ENCODE assay signal across 8 cellular contexts in genomic region chr5:114362197-114362976, GRCh38. TPM values are rescaled to one million over a fixed set of nuclear protein-coding genes. Genes with fewer than 3 reads are reported as not detected.
A peak's percentile ranks its signal among the peaks of the same experiment; 100 is the strongest.
DNase-seq lines count a peak whose midpoint lies in the region; ATAC-seq and TF ChIP-seq lines count a peak whose summit lies in the region.

No MANE protein-coding gene starts in this region.

- no peak overlapping the region for H2AK5ac ChIP-seq in H9 (ENCODE audit: insufficient read length, low read length)

- no peak overlapping the region for H3K56ac ChIP-seq in H9 (ENCODE audit: insufficient read length, low read depth, low read length)

- peak overlapping the region; percentile 38 for H3K14ac ChIP-seq in H9 (ENCODE audit: insufficient read depth, low read length)

- H3K27me3 Mint-ChIP-seq in H9 (ENCODE audit: low read depth): peaks cover 7% of the 10 kb centered on the region

- no peak for TF ChIP-seq POLR2A in prostate gland (IDR thresholded peaks at IDR 0.05)

- TF ChIP-seq CTCF in H9 (conservative IDR thresholded peaks at IDR 0.05) (0 out of 3 replicates have a peak, but pooled peaks have one; percentile 14), PC-3 (conservative IDR thresholded peaks at IDR 0.05; ENCODE audit: low read depth, low read length) (no peak), foreskin keratinocyte (conservative IDR thresholded peaks at IDR 0.05) (peak; percentile 7), prostate gland (IDR thresholded peaks at IDR 0.05) (no peak)

- H3K4me1 ChIP-seq in H9 (ENCODE audit: insufficient read depth, low read length) (no peaks in the 10 kb centered on the region), PC-3 (ENCODE audit: insufficient read depth, low read length) (no peaks in the 10 kb centered on the region), foreskin keratinocyte (no peaks in the 10 kb centered on the region), prostate gland (replicated peaks) (no peaks in the 10 kb centered on the region)

- peaks cover 3 to 22% (median 9%) of the 10 kb centered on the region in 3 experiments; a peak in 5 of 7 replicates for H3K36me3 Mint-ChIP-seq in H9 (ENCODE audit: insufficient read depth in 1 of 3, low read depth in 3 of 3)

- DNase-seq in NCI-H1105 (lab: John Stamatoyannopoulos, UW): peak; percentile 47
- no peak for DNase-seq in NCI-H1105 treated with DMSO at 0.1 percent for 48 hours (lab: John Stamatoyannopoulos, UW)
- no peak for DNase-seq in H9
- no peak for DNase-seq in PC-3
- no peak for DNase-seq in foreskin keratinocyte
- no peak for DNase-seq in prostate gland (ENCODE audit: low spot score)
- no peak for DNase-seq in medulla oblongata (ENCODE audit: extremely low spot score)
- DNase-seq in DMS153 treated with DMSO at 0.1 percent for 48 hours (lab: John Stamatoyannopoulos, UW; ENCODE audit: unreplicated experiment): no peak

- H3K23me2 ChIP-seq in H9 (ENCODE audit: insufficient read length, low read depth, low read length, poor library complexity, severe bottlenecking): peaks cover 10% of the 10 kb centered on the region

- H3K9ac ChIP-seq in H9 (ENCODE audit: extremely low read depth, insufficient read length, low read length): no peak overlapping the region
- no peak overlapping the region for H3K9ac ChIP-seq in PC-3 (ENCODE audit: low read length)

- H2BK5ac ChIP-seq in H9 (ENCODE audit: insufficient read length, low read length): no peak overlapping the region

- H2AFZ ChIP-seq in H9 (ENCODE audit: low read length) (no peak overlapping the region), PC-3 (ENCODE audit: low read length) (no peak overlapping the region)

- peak overlapping the region; percentile 96 to 99 for H3K4me3 Mint-ChIP-seq in H9

- H3K9me3 ChIP-seq in H9 (ENCODE audit: control insufficient read depth, low read depth, low read length): no peaks in the 10 kb centered on the region
- no peaks in the 10 kb centered on the region for H3K9me3 ChIP-seq in PC-3 (ENCODE audit: low read length)
- no peaks in the 10 kb centered on the region for H3K9me3 ChIP-seq in prostate gland

- no peak overlapping the region for H2BK15ac ChIP-seq in H9 (ENCODE audit: low read depth, low read length)

- H3K23ac ChIP-seq in H9 (ENCODE audit: insufficient read length, low read depth, low read length): no peak overlapping the region

- no peak overlapping the region for H3K18ac ChIP-seq in H9 (ENCODE audit: insufficient read length, low read depth, low read length)

- H3K36me3 ChIP-seq in PC-3 (ENCODE audit: low read depth, low read length) (no peaks in the 10 kb centered on the region), prostate gland (no peaks in the 10 kb centered on the region)

- peak overlapping the region; percentile 99 to 100 (median 99) for H3K27ac Mint-ChIP-seq in H9

- H3K27me3 ChIP-seq in H9 (ENCODE audit: insufficient read depth, low read length) (no peaks in the 10 kb centered on the region), PC-3 (ENCODE audit: low read length) (peaks cover 56% of the 10 kb centered on the region), foreskin keratinocyte (peaks cover 81% of the 10 kb centered on the region), prostate gland (replicated peaks; ENCODE audit: insufficient read depth) (no peaks in the 10 kb centered on the region)

- H4K8ac ChIP-seq in H9 (replicated peaks; ENCODE audit: insufficient read length, low read depth, low read length): no peak overlapping the region

- no peak overlapping the region for H3K27ac ChIP-seq in H9 (ENCODE audit: insufficient read length, low read depth, low read length)
- no peak overlapping the region for H3K27ac ChIP-seq in PC-3 (ENCODE audit: low read length)
- no peak overlapping the region for H3K27ac ChIP-seq in foreskin keratinocyte
- peak overlapping the region; percentile 58 to 73 for H3K27ac ChIP-seq in prostate gland

- no peak overlapping the region for H2BK12ac ChIP-seq in H9 (ENCODE audit: insufficient read length, low read depth, low read length)

- WGBS in H9 (ENCODE audit: extremely low coverage, insufficient read length, low lambda C conversion rate): no CpG with 5 or more reads among the region's 87 CpGs
- WGBS in prostate gland: 1% methylated on average over 71 of the region's 87 CpGs

- H3T11ph ChIP-seq in H9 (ENCODE audit: low read length): no peak overlapping the region

- intact Hi-C loops in PC-3 (cut with micrococcal nuclease) (no loop called here), prostate gland (cut with DNase I) (no loop called here)

- H3F3A ChIP-seq in PC-3 (ENCODE audit: low read length, unreplicated experiment): no peaks in the 10 kb centered on the region

- peak overlapping the region; percentile 37; the same call in 1 of the 2 replicates for H3K4me3 ChIP-seq in PC-3 (ENCODE audit: low read length)
- H3K4me3 ChIP-seq in prostate gland: peak overlapping the region; percentile 42 to 61

- H3K9me2 ChIP-seq in PC-3 (replicated peaks; ENCODE audit: low read length): no peaks in the 10 kb centered on the region

- no peak overlapping the region for H2BK20ac ChIP-seq in H9 (ENCODE audit: low read depth, low read length, poor library complexity, severe bottlenecking)

- H3K79me2 ChIP-seq in H9 (ENCODE audit: insufficient read depth, low read length) (peaks cover 3% of the 10 kb centered on the region; the same call in 1 of the 2 replicates), PC-3 (ENCODE audit: low read length) (no peaks in the 10 kb centered on the region)

- CTCF ChIA-PET in PC-3 (lab: Charles Lee): no interaction called here

- H3K4me1 Mint-ChIP-seq in H9: peaks cover 33 to 40% of the 10 kb centered on the region in 2 experiments

- no peak overlapping the region for H4K91ac ChIP-seq in H9 (ENCODE audit: insufficient read length, low read depth, low read length)

- H2BK120ac ChIP-seq in H9 (ENCODE audit: low read depth, low read length, poor library complexity, severe bottlenecking): no peak overlapping the region

- H4K5ac ChIP-seq in H9 (ENCODE audit: insufficient read length, low read depth, low read length): no peak overlapping the region

- no peaks in the 10 kb centered on the region; a peak in 1 of 5 replicates for H3K9me3 Mint-ChIP-seq in H9

- ATAC-seq in PC-3 (no peak), foreskin keratinocyte (peak; percentile 49)

- H3K4me2 ChIP-seq in H9 (ENCODE audit: insufficient read depth, insufficient read length, low read length): peak overlapping the region; percentile 97
- peak overlapping the region; percentile 51; the same call in 1 of the 2 replicates for H3K4me2 ChIP-seq in PC-3 (ENCODE audit: low read length)

- no TSS peak for BruUV-seq in PC-3 (replicated peaks; lab: Mats Ljungman, UMichigan)

- H4K20me1 ChIP-seq in H9 (ENCODE audit: control insufficient read depth, insufficient read depth, insufficient read length) (no peaks in the 10 kb centered on the region), PC-3 (ENCODE audit: low read length) (no peaks in the 10 kb centered on the region)

- H3K79me1 ChIP-seq in H9 (ENCODE audit: insufficient read depth, low read depth, low read length, poor library complexity, severe bottlenecking): no peaks in the 10 kb centered on the region

- H3K4ac ChIP-seq in H9 (ENCODE audit: low read depth, low read length): no peak overlapping the region

- POLR2A ChIA-PET in PC-3 (lab: Charles Lee; ENCODE audit: unreplicated experiment): no interaction called here

RNA-seq across cellular contexts. Expression of gene KCNN2, which starts 0.5 kb away (rescaled TPM):
- 21.0 and 21.7 TPM in 2 replicates for total RNA-seq in H9 (2021)
- total RNA-seq in PC-3 (2014; rRNA removed): 0.07 TPM in 1 of 2 replicates, not detected in the other
- 0.11 and 0.14 TPM in 2 replicates for total RNA-seq in foreskin keratinocyte
- polyA plus RNA-seq in foreskin keratinocyte: 0.06 and 0.11 TPM in 2 replicates
- 10 to 100 TPM; 13.9 to 15.3 TPM for total RNA-seq in prostate gland

Comparison
In these comparisons a context has a peak if more than half of its experiments do, and no peak if none do; other contexts are left out.
1. H3K27ac ChIP-seq: peak in prostate gland (2 of 2); none in H9 (single experiment), PC-3 (single experiment) and foreskin keratinocyte (single experiment).
2. CTCF ChIP-seq: peak in H9 (single experiment) and foreskin keratinocyte (single experiment); none in PC-3 (single experiment) and prostate gland (0 of 4).
3. RNA of gene KCNN2, which starts 0.5 kb away (total RNA-seq): 21.0 to 21.7 TPM in H9 and 13.9 to 15.3 TPM in prostate gland; 0.11 to 0.14 TPM in foreskin keratinocyte and 0.07 TPM in PC-3; every median in the first group is over 10 times any median in the second.